1 cellular context compared by ENCODE assay signal in the genomic region with DNA sequence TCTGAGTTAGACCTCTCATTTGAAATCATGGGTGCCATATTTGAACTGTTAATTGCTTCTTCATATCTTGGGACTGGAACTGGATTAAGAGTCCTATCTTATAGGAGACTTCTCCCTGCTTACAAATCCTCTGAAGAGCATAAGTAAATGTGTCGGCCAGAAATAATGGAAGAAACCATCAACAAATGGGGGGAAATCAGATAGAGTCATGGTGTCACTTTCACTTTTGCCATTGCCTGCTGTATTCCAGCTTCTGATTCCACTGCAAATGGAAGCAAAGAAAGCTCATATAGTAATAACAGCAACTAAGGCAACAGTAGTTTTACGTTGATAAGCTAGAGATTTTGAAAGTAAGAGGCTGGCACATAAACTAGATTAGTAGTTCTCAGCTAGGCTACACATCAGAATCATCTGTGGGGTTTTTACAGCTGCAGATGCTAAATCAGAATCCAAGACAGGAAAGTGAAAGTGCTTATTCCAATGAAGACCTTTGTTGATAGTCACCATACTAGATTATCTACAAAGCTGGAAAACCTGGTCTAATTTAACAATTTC.
TF ChIP-seq lines count a peak whose summit lies in the region.

No MANE protein-coding gene starts in this region.

TF ChIP-seq in GM23338, 12 proteins besides CTCF, POLR2A, EP300 and RAD21:
- no peak for TF ChIP-seq ZNF114 (CRISPR knock-in tag; IDR thresholded peaks at IDR 0.05)
- no peak for TF ChIP-seq NANOG (IDR thresholded peaks at IDR 0.05; ENCODE audit: borderline replicate concordance)
- no peak for TF ChIP-seq STAT1 (IDR thresholded peaks at IDR 0.05; ENCODE audit: unreplicated experiment)
- TF ChIP-seq, protein P1, sequence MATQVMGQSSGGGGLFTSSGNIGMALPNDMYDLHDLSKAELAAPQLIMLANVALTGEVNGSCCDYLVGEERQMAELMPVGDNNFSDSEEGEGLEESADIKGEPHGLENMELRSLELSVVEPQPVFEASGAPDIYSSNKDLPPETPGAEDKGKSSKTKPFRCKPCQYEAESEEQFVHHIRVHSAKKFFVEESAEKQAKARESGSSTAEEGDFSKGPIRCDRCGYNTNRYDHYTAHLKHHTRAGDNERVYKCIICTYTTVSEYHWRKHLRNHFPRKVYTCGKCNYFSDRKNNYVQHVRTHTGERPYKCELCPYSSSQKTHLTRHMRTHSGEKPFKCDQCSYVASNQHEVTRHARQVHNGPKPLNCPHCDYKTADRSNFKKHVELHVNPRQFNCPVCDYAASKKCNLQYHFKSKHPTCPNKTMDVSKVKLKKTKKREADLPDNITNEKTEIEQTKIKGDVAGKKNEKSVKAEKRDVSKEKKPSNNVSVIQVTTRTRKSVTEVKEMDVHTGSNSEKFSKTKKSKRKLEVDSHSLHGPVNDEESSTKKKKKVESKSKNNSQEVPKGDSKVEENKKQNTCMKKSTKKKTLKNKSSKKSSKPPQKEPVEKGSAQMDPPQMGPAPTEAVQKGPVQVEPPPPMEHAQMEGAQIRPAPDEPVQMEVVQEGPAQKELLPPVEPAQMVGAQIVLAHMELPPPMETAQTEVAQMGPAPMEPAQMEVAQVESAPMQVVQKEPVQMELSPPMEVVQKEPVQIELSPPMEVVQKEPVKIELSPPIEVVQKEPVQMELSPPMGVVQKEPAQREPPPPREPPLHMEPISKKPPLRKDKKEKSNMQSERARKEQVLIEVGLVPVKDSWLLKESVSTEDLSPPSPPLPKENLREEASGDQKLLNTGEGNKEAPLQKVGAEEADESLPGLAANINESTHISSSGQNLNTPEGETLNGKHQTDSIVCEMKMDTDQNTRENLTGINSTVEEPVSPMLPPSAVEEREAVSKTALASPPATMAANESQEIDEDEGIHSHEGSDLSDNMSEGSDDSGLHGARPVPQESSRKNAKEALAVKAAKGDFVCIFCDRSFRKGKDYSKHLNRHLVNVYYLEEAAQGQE (IDR thresholded peaks at IDR 0.05; ENCODE audit: unreplicated experiment) = no peak
- TF ChIP-seq EZH2 (IDR thresholded peaks at IDR 0.05; ENCODE audit: low read depth, unreplicated experiment) = no peak
- no peak for TF ChIP-seq ZNF331 (CRISPR knock-in tag; IDR thresholded peaks at IDR 0.05; ENCODE audit: low read depth)
- TF ChIP-seq, protein P2, sequence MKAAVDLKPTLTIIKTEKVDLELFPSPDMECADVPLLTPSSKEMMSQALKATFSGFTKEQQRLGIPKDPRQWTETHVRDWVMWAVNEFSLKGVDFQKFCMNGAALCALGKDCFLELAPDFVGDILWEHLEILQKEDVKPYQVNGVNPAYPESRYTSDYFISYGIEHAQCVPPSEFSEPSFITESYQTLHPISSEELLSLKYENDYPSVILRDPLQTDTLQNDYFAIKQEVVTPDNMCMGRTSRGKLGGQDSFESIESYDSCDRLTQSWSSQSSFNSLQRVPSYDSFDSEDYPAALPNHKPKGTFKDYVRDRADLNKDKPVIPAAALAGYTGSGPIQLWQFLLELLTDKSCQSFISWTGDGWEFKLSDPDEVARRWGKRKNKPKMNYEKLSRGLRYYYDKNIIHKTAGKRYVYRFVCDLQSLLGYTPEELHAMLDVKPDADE (IDR thresholded peaks at IDR 0.05) = no peak
- TF ChIP-seq EZH2phosphoT487 (IDR thresholded peaks at IDR 0.05; ENCODE audit: unreplicated experiment) = no peak
- TF ChIP-seq, protein P3, sequence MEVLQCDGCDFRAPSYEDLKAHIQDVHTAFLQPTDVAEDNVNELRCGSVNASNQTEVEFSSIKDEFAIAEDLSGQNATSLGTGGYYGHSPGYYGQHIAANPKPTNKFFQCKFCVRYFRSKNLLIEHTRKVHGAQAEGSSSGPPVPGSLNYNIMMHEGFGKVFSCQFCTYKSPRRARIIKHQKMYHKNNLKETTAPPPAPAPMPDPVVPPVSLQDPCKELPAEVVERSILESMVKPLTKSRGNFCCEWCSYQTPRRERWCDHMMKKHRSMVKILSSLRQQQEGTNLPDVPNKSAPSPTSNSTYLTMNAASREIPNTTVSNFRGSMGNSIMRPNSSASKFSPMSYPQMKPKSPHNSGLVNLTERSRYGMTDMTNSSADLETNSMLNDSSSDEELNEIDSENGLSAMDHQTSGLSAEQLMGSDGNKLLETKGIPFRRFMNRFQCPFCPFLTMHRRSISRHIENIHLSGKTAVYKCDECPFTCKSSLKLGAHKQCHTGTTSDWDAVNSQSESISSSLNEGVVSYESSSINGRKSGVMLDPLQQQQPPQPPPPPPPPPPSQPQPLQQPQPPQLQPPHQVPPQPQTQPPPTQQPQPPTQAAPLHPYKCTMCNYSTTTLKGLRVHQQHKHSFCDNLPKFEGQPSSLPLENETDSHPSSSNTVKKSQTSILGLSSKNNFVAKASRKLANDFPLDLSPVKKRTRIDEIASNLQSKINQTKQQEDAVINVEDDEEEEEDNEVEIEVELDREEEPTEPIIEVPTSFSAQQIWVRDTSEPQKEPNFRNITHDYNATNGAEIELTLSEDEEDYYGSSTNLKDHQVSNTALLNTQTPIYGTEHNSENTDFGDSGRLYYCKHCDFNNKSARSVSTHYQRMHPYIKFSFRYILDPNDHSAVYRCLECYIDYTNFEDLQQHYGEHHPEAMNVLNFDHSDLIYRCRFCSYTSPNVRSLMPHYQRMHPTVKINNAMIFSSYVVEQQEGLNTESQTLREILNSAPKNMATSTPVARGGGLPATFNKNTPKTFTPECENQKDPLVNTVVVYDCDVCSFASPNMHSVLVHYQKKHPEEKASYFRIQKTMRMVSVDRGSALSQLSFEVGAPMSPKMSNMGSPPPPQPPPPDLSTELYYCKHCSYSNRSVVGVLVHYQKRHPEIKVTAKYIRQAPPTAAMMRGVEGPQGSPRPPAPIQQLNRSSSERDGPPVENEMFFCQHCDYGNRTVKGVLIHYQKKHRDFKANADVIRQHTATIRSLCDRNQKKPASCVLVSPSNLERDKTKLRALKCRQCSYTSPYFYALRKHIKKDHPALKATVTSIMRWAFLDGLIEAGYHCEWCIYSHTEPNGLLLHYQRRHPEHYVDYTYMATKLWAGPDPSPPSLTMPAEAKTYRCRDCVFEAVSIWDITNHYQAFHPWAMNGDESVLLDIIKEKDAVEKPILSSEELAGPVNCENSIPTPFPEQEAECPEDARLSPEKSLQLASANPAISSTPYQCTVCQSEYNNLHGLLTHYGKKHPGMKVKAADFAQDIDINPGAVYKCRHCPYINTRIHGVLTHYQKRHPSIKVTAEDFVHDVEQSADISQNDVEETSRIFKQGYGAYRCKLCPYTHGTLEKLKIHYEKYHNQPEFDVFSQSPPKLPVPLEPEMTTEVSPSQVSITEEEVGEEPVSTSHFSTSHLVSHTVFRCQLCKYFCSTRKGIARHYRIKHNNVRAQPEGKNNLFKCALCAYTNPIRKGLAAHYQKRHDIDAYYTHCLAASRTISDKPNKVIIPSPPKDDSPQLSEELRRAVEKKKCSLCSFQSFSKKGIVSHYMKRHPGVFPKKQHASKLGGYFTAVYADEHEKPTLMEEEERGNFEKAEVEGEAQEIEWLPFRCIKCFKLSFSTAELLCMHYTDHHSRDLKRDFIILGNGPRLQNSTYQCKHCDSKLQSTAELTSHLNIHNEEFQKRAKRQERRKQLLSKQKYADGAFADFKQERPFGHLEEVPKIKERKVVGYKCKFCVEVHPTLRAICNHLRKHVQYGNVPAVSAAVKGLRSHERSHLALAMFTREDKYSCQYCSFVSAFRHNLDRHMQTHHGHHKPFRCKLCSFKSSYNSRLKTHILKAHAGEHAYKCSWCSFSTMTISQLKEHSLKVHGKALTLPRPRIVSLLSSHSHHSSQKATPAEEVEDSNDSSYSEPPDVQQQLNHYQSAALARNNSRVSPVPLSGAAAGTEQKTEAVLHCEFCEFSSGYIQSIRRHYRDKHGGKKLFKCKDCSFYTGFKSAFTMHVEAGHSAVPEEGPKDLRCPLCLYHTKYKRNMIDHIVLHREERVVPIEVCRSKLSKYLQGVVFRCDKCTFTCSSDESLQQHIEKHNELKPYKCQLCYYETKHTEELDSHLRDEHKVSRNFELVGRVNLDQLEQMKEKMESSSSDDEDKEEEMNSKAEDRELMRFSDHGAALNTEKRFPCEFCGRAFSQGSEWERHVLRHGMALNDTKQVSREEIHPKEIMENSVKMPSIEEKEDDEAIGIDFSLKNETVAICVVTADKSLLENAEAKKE (CRISPR knock-in tag; IDR thresholded peaks at IDR 0.05) = no peak
- no peak for TF ChIP-seq CREB1 (CRISPR knock-in tag; IDR thresholded peaks at IDR 0.05; ENCODE audit: low read depth)
- no peak for TF ChIP-seq JUNB (IDR thresholded peaks at IDR 0.05; ENCODE audit: unreplicated experiment)
